6 cellular contexts compared by ENCODE assay signal in the genomic region with DNA sequence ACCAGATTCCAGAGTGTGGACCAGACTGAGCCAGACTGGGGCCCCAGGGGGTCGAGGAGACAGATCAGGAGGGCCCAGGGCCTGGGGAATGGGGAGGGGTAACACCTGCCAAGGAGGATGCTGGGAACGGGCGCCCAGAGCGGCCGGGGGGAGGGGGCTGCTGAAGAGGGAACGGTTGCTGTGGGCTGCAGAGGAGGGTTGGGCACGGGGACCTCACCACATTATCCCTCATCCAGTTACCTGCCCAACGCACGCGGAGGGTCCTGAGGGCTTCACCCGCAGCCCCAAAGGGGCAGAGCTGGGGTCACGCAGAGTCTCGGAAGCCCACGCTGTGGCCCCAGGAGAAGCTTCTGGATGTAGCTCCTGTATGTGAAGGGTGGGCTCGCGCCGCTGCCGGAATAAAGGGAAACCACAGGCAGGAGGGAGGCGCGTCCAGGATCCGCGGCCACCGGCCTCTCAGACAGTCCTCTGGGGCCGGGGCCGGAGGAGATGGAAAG. TPM values are rescaled to one million over a fixed set of nuclear protein-coding genes. Genes with fewer than 3 reads are reported as not detected.
DNase-seq lines count a peak whose midpoint lies in the region; ATAC-seq, FAIRE-seq and TF ChIP-seq lines count a peak whose summit lies in the region.

No MANE protein-coding gene starts in this region.

- ATAC-seq in HG03280 (IDR thresholded peaks at IDR 0.05; ENCODE audit: unreplicated experiment) (peak; percentile 10), naive B cell (ENCODE audit: low read depth in 2 of 2) (no peak)

- H3K27me3 ChIP-seq in astrocyte (ENCODE audit: insufficient read depth, low read length), result no peaks in the 10 kb centered on the region

- H3K4me1 ChIP-seq in astrocyte (ENCODE audit: insufficient read depth, low read length), result peaks cover 13% of the 10 kb centered on the region

- no peak for TF ChIP-seq CTCF in astrocyte (IDR thresholded peaks at IDR 0.05; ENCODE audit: insufficient read depth, low read depth, low read length)

- H3K4me2 ChIP-seq in astrocyte (ENCODE audit: low read length), result peak overlapping the region; percentile 97

- H3K36me3 ChIP-seq in astrocyte (ENCODE audit: insufficient read depth, low read length), result peaks cover 6% of the 10 kb centered on the region

- H4K20me1 ChIP-seq in astrocyte (ENCODE audit: insufficient read depth, low read length), result peaks cover 38% of the 10 kb centered on the region

- H3K4me1 Mint-ChIP-seq in astrocyte (ENCODE audit: low read depth, unreplicated experiment) (no peaks in the 10 kb centered on the region), naive B cell (peaks cover 7 to 34% (median 32%) of the 10 kb centered on the region in 3 donors)

- no peaks in the 10 kb centered on the region for H3K27me3 Mint-ChIP-seq in astrocyte (ENCODE audit: low read depth, unreplicated experiment)
- H3K27me3 Mint-ChIP-seq in naive B cell, result no peaks in the 10 kb centered on the region

- H3K4me3 Mint-ChIP-seq in astrocyte (ENCODE audit: unreplicated experiment) (peak overlapping the region; percentile 79), naive B cell (peak overlapping the region; percentile 55 to 90 (median 76))

- H3K9me3 Mint-ChIP-seq in astrocyte (ENCODE audit: unreplicated experiment) (no peaks in the 10 kb centered on the region), naive B cell (no peaks in the 10 kb centered on the region)

- peaks cover 40% of the 10 kb centered on the region for H3K79me2 ChIP-seq in astrocyte (ENCODE audit: insufficient read depth, low read length)

- H3K9ac ChIP-seq in astrocyte (ENCODE audit: low read length), result peak overlapping the region; percentile 86

- DNase-seq in astrocyte (ENCODE audit: low read depth) (no peak), naive B cell (no peak), NCI-H524 (lab: John Stamatoyannopoulos, UW) (no peak), C1 segment of cervical spinal cord (lab: John Stamatoyannopoulos, UW) (no peak), middle frontal gyrus (ENCODE audit: extremely low spot score, low spot score) (no peak)

- H3K36me3 Mint-ChIP-seq in astrocyte (ENCODE audit: low read depth, unreplicated experiment) (peaks cover 9% of the 10 kb centered on the region), naive B cell (peaks cover 2 to 4% of the 10 kb centered on the region in 2 donors)

- no peaks in the 10 kb centered on the region for H3K9me3 ChIP-seq in astrocyte (ENCODE audit: insufficient read depth, low read depth, low read length)

- H3K27ac Mint-ChIP-seq in astrocyte (ENCODE audit: unreplicated experiment), result peak overlapping the region; percentile 41
- H3K27ac Mint-ChIP-seq in naive B cell, result peak overlapping the region; percentile 33 to 98 (median 89)

- peak overlapping the region; percentile 73 for H2AFZ ChIP-seq in astrocyte (ENCODE audit: low read depth, low read length)

- FAIRE-seq in astrocyte (lab: Jason Lieb, UNC), result no peak

- H3K27ac ChIP-seq in astrocyte (ENCODE audit: low read depth, low read length), result no peak overlapping the region

- peak overlapping the region; percentile 66 for H3K4me3 ChIP-seq in astrocyte (ENCODE audit: insufficient read depth, low read depth, low read length)

RNA-seq across cellular contexts. Expression of gene SELENOO, which starts 0.9 kb away (rescaled TPM):
- 16.9 and 18.5 TPM in 2 replicates for total RNA-seq in astrocyte
- polyA plus RNA-seq in naive B cell (ENCODE audit: low read depth in 6 of 6), result 1 to 10 TPM; 2.9 to 6.8 (median 5.2) TPM

RNA-seq across cellular contexts. Expression of gene TRABD, which starts 14.2 kb away (rescaled TPM):
- 34.0 and 35.7 TPM in 2 replicates for total RNA-seq in astrocyte
- 10 to 100 TPM in 5 of 6 donors, 1 to 10 TPM in 1; 9.4 to 22.6 (median 15.1) TPM for polyA plus RNA-seq in naive B cell (ENCODE audit: low read depth in 6 of 6)

RNA-seq across cellular contexts. Expression of gene PANX2, which starts 29.4 kb away (rescaled TPM):
- 2.3 and 2.8 TPM in 2 replicates for total RNA-seq in astrocyte
- under 1 TPM in 1 of 6 donors, not detected in 5; 0.08 TPM for polyA plus RNA-seq in naive B cell (ENCODE audit: low read depth in 6 of 6)

RNA-seq across cellular contexts. Expression of gene TUBGCP6, which starts 44.9 kb away (rescaled TPM):
- total RNA-seq in astrocyte, result 25.4 and 26.3 TPM in 2 replicates
- 10 to 100 TPM; 11.6 to 23.2 (median 14.2) TPM for polyA plus RNA-seq in naive B cell (ENCODE audit: low read depth in 6 of 6)

RNA-seq across cellular contexts. Expression of gene HDAC10, which starts 51.2 kb away (rescaled TPM):
- total RNA-seq in astrocyte, result 36.8 and 46.5 TPM in 2 replicates
- polyA plus RNA-seq in naive B cell (ENCODE audit: low read depth in 6 of 6), result 1 to 10 TPM; 4.6 to 8.2 (median 6.3) TPM
